In the genomic region with DNA sequence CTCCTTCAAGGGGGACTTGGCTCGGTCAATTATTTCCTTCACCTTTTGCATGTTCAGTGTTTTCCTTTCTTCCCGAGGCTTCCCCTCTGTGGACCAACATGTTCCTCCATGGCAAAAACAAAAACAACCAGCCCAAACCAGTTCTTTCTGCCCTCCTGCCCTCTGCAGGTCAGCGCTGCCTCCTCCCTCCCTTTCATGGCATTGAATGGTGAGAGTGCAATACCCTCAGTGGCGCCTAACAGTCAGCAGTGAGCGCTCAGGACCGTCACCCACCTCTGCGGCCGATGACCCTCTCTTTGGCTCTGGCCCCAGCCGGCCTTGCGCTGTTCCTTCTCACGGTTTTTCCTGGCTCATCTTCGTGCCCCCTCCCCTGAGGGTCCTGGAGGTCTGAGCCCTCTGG, we compare ENCODE assay signal across 1 cellular context.
A peak's percentile ranks its signal among the peaks of the same experiment; 100 is the strongest.
TF ChIP-seq lines count a peak whose summit lies in the region.

No MANE protein-coding gene starts in this region.

TF ChIP-seq in H1, 55 proteins besides CTCF, POLR2A, EP300 and RAD21:
- TF ChIP-seq, protein P1, sequence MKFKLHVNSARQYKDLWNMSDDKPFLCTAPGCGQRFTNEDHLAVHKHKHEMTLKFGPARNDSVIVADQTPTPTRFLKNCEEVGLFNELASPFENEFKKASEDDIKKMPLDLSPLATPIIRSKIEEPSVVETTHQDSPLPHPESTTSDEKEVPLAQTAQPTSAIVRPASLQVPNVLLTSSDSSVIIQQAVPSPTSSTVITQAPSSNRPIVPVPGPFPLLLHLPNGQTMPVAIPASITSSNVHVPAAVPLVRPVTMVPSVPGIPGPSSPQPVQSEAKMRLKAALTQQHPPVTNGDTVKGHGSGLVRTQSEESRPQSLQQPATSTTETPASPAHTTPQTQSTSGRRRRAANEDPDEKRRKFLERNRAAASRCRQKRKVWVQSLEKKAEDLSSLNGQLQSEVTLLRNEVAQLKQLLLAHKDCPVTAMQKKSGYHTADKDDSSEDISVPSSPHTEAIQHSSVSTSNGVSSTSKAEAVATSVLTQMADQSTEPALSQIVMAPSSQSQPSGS (IDR thresholded peaks at IDR 0.05; ENCODE audit: low read length), result no peak
- 0 out of 2 replicates have a peak, but pooled peaks have one; percentile 41 for TF ChIP-seq TAF1 (IDR thresholded peaks at IDR 0.05; ENCODE audit: low read depth, low read length)
- TF ChIP-seq BCL11A (IDR thresholded peaks at IDR 0.05; ENCODE audit: low read depth in 2 of 2, low read length in 2 of 2), result no peak
